1 cellular context compared by ENCODE assay signal in the genomic region with DNA sequence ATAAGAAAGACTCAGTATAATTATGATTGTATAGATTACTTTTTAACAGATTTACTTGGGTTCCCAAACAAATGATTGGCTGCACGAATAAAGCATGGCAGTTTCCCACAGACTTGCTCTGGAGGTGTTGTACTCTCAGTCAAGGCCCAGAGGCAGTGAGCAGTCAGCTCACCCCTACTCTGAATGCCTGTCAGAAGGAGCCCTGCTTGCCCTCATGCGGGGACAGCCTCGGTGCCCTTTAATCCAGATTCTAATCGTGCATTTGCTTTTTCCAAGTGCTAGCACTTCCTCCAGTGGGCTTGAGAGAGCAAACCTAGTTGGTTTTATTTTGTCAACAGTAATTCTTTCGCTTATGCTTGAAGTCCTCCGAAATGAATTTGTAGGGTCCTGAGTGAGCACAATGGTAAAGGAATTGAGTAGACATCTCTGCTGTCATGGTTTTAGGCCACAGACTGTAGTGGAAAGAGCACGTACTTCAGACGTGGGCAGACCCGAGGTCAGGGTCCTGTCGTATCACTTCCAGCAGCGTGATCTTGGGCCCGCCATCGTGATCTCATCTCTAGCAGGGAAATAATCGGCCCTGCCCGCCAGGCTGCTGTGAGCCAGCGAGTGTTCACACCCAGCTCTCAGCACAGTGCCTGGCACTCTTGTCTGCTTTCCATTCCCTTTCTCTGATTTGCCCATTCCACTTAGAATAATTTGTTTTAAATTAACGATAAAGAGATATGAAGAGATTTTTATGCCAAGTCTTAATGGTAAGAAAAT.
TF ChIP-seq lines count a peak whose summit lies in the region.

No MANE protein-coding gene starts in this region.

TF ChIP-seq in IMR-90, 13 proteins besides CTCF, POLR2A, EP300 and RAD21:
- no peak for TF ChIP-seq MAFK (IDR thresholded peaks at IDR 0.05; ENCODE audit: low read depth, low read length)
- no peak for TF ChIP-seq SMC3 (IDR thresholded peaks at IDR 0.05; ENCODE audit: low read depth, low read length)
- no peak for TF ChIP-seq RFX5 (IDR thresholded peaks at IDR 0.05; ENCODE audit: low read depth, low read length)
- TF ChIP-seq MXI1 (IDR thresholded peaks at IDR 0.05; ENCODE audit: borderline replicate concordance, low read depth, low read length): no peak
- no peak for TF ChIP-seq CHD1 (IDR thresholded peaks at IDR 0.05; ENCODE audit: low read depth, low read length)
- TF ChIP-seq FOS (IDR thresholded peaks at IDR 0.05; ENCODE audit: low read depth, low read length): no peak
- TF ChIP-seq, protein P1, sequence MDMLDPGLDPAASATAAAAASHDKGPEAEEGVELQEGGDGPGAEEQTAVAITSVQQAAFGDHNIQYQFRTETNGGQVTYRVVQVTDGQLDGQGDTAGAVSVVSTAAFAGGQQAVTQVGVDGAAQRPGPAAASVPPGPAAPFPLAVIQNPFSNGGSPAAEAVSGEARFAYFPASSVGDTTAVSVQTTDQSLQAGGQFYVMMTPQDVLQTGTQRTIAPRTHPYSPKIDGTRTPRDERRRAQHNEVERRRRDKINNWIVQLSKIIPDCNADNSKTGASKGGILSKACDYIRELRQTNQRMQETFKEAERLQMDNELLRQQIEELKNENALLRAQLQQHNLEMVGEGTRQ (IDR thresholded peaks at IDR 0.05; ENCODE audit: low read depth, low read length): no peak
- TF ChIP-seq CEBPB (IDR thresholded peaks at IDR 0.05; ENCODE audit: low read depth, low read length): no peak
- no peak for TF ChIP-seq BHLHE40 (IDR thresholded peaks at IDR 0.05; ENCODE audit: low read depth, low read length)
- TF ChIP-seq, protein P2, sequence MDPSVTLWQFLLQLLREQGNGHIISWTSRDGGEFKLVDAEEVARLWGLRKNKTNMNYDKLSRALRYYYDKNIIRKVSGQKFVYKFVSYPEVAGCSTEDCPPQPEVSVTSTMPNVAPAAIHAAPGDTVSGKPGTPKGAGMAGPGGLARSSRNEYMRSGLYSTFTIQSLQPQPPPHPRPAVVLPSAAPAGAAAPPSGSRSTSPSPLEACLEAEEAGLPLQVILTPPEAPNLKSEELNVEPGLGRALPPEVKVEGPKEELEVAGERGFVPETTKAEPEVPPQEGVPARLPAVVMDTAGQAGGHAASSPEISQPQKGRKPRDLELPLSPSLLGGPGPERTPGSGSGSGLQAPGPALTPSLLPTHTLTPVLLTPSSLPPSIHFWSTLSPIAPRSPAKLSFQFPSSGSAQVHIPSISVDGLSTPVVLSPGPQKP (IDR thresholded peaks at IDR 0.05; ENCODE audit: borderline replicate concordance, low read depth, low read length): no peak
- no peak for TF ChIP-seq RCOR1 (IDR thresholded peaks at IDR 0.05; ENCODE audit: insufficient replicate concordance, low read length)
- TF ChIP-seq NFE2L2 (IDR thresholded peaks at IDR 0.05; ENCODE audit: low read depth, low read length): no peak
- no peak for TF ChIP-seq MAZ (IDR thresholded peaks at IDR 0.05; ENCODE audit: borderline replicate concordance, low read depth, low read length)
